ENCODE assay signal across 14 cellular contexts in the genomic region with DNA sequence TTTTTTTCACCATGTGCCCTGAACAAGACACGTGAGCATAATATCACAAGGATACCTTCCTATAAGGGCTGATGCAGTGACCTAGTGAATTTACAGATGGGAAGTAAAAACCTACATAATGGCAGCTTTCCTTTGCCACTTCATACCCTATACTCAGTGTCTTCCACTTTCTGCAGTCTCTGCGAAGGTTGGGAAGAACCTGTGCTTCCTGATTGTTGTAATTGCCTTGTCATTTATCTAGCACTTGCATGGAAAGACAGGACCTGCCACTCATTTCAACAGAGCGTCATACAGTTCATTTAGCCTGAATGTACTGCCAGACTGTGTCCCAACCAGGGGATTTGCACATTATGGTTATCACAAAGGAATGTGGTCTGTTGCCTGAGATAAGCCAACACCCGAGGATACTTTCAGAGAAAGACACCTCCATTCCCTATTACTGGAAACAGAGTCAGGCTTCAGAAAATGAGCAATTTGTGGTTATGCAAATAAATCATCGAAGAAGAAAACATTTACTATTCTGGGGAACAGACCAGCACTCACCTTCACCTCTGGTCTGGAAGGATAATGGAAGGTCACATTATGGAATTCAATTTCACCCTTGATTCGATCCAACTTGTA. TPM values are rescaled to one million over a fixed set of nuclear protein-coding genes. Genes with fewer than 3 reads are reported as not detected.
DNase-seq lines count a peak whose midpoint lies in the region; ATAC-seq, FAIRE-seq and TF ChIP-seq lines count a peak whose summit lies in the region.
"Had no signal": no experiment of that assay in that cellular context is flagged by ENCODE, and none has a peak within 500 bp of the region (broad histone marks: within the 10 kb centered on the region; RNA-seq: fewer than 3 reads in every experiment).

No MANE protein-coding gene starts in this region.

- TF ChIP-seq CTCF in gastroesophageal sphincter (IDR thresholded peaks at IDR 0.05): no peak

- DNase-seq in DMS53 treated with DMSO at 0.1 percent for 48 hours (lab: John Stamatoyannopoulos, UW; ENCODE audit: unreplicated experiment) (peak; percentile 26), H54 (ENCODE audit: insufficient read length, low spot score) (no peak), SIG-M5 (lab: John Stamatoyannopoulos, UW) (peak; percentile 13), inferior parietal cortex (ENCODE audit: extremely low spot score) (peak; percentile 43), ureter (ENCODE audit: low spot score) (no peak), ecto neural progenitor cell (ENCODE audit: low spot score) (no peak)
- DNase-seq: activated CD8-positive, alpha-beta memory T cell treated with anti-CD3 and anti-CD28 coated beads, Interleukin-2, amount 50 U/mL, for 48 hours; dorsolateral prefrontal cortex; GM23248; left cardiac atrium; RPMI8226 had no signal

- TF ChIP-seq POLR2A in H54 (IDR thresholded peaks at IDR 0.05; ENCODE audit: low read depth, low read length): no peak
- no peak for TF ChIP-seq POLR2A in gastroesophageal sphincter (IDR thresholded peaks at IDR 0.05)

- no peak overlapping the region for H3K27ac ChIP-seq in gastroesophageal sphincter
- H3K27ac ChIP-seq: dorsolateral prefrontal cortex, GM23248, skin epidermis had no signal

- no peak for TF ChIP-seq EP300 in gastroesophageal sphincter (IDR thresholded peaks at IDR 0.05)

- peak; percentile 27 for FAIRE-seq in H54 (lab: Jason Lieb, UNC)

- WGBS in gastroesophageal sphincter (ENCODE audit: low coverage in 1 of 2), 2 donors: 57 to 87% methylated on average over 5 to 6 of the region's 6 CpGs

- no peaks in the 10 kb centered on the region for H3K27me3 ChIP-seq in gastroesophageal sphincter
- H3K27me3 ChIP-seq: dorsolateral prefrontal cortex had no signal

- ATAC-seq in gastroesophageal sphincter: no peak

- no peak overlapping the region for H3K4me3 ChIP-seq in gastroesophageal sphincter
- H3K4me3 ChIP-seq: dorsolateral prefrontal cortex, GM23248, skin epidermis had no signal

- H3K9me3 ChIP-seq in gastroesophageal sphincter: no peaks in the 10 kb centered on the region

- no peaks in the 10 kb centered on the region for H3K36me3 ChIP-seq in gastroesophageal sphincter

- no peaks in the 10 kb centered on the region for H3K4me1 ChIP-seq in gastroesophageal sphincter

RNA-seq across cellular contexts. Expression of gene ABCB11, which starts 55.0 kb away (rescaled TPM):
- total RNA-seq in ureter: 0.18 TPM
- under 1 TPM in 1 of 4 donors, not detected in 3; 0.13 TPM for total RNA-seq in gastroesophageal sphincter
- total RNA-seq: CD4-positive, CD25-positive, alpha-beta regulatory T cell; GM23248 had no signal

Comparison
In these comparisons a context has a peak if more than half of its experiments do, and no peak if none do; other contexts are left out.
1. DNase-seq: peak in DMS53 treated with DMSO at 0.1 percent for 48 hours (single experiment), SIG-M5 (single experiment) and inferior parietal cortex (single experiment); none in H54 (single experiment), ureter (single experiment) and ecto neural progenitor cell (single experiment).